ENCODE assay signal across 9 cellular contexts in the genomic region with DNA sequence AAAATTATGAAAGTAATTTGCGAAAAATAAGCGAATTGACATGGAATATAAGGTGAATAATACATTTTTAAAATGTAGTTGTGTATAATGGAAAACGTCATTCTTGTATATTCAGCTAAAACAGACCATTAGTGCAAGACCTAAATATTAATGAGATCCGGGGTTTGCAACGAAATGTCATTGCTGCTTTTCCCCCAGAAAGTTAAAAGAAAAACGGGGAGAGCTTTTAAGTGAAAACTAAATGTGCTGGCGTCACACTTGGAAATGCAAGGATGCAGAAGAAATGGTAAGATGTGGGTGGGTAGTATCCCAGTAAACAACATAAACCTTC. TPM values are rescaled to one million over a fixed set of nuclear protein-coding genes. Genes with fewer than 3 reads are reported as not detected.
DNase-seq lines count a peak whose midpoint lies in the region; ATAC-seq and TF ChIP-seq lines count a peak whose summit lies in the region.
"Had no signal": no experiment of that assay in that cellular context is flagged by ENCODE, and none has a peak within 500 bp of the region (broad histone marks: within the 10 kb centered on the region; RNA-seq: fewer than 3 reads in every experiment).

No MANE protein-coding gene starts in this region.

- H3K14ac ChIP-seq in H9 (ENCODE audit: insufficient read depth, low read length): no peak overlapping the region

- no peak overlapping the region for H3T11ph ChIP-seq in H9 (ENCODE audit: low read length)

- H3K4me2 ChIP-seq in H9 (ENCODE audit: insufficient read depth, insufficient read length, low read length): peak overlapping the region; percentile 90
- H3K4me2 ChIP-seq in skeletal muscle satellite cell (ENCODE audit: low read length): peak overlapping the region; percentile 90

- TF ChIP-seq CTCF in H9 (conservative IDR thresholded peaks at IDR 0.05): no peak
- TF ChIP-seq CTCF in WI38 (IDR thresholded peaks at IDR 0.05; ENCODE audit: low read depth, low read length): no peak
- no peak for TF ChIP-seq CTCF in glutamatergic neuron (IDR thresholded peaks at IDR 0.05; ENCODE audit: partially characterized antibody, unreplicated experiment)

- H3K4me1 ChIP-seq in H9 (ENCODE audit: insufficient read depth, low read length) (no peaks in the 10 kb centered on the region; the same call in 1 of the 2 replicates), skeletal muscle satellite cell (ENCODE audit: control insufficient read depth, insufficient read depth, low read length) (peaks cover 27% of the 10 kb centered on the region)

- H3K18ac ChIP-seq in H9 (ENCODE audit: insufficient read length, low read depth, low read length): no peak overlapping the region

- H3K36me3 ChIP-seq in skeletal muscle satellite cell (ENCODE audit: insufficient read depth, low read length): no peaks in the 10 kb centered on the region

- H2BK5ac ChIP-seq in H9 (ENCODE audit: insufficient read length, low read length): no peak overlapping the region

- no peak overlapping the region for H2BK15ac ChIP-seq in H9 (ENCODE audit: low read depth, low read length)

- ATAC-seq in HG02852 (IDR thresholded peaks at IDR 0.05; ENCODE audit: unreplicated experiment): no peak

- no peaks in the 10 kb centered on the region for H3K79me1 ChIP-seq in H9 (ENCODE audit: insufficient read depth, low read depth, low read length, poor library complexity, severe bottlenecking)

- no peak overlapping the region for H2BK120ac ChIP-seq in H9 (ENCODE audit: low read depth, low read length, poor library complexity, severe bottlenecking)

- H3K9me3 Mint-ChIP-seq in H9 (no peaks in the 10 kb centered on the region; a peak in 1 of 5 replicates), glutamatergic neuron (ENCODE audit: unreplicated experiment) (no peaks in the 10 kb centered on the region)

- no peak overlapping the region for H2BK20ac ChIP-seq in H9 (ENCODE audit: low read depth, low read length, poor library complexity, severe bottlenecking)

- H3K4me3 ChIP-seq in WI38 (ENCODE audit: low read depth, low read length): peak overlapping the region; percentile 85
- H3K4me3 ChIP-seq in skeletal muscle satellite cell (ENCODE audit: low read length): peak overlapping the region; percentile 93

- no peak overlapping the region for H2AK5ac ChIP-seq in H9 (ENCODE audit: insufficient read length, low read length)

- H3K4ac ChIP-seq in H9 (ENCODE audit: low read depth, low read length): no peak overlapping the region

- no peak overlapping the region for H4K8ac ChIP-seq in H9 (replicated peaks; ENCODE audit: insufficient read length, low read depth, low read length)

- H3K23me2 ChIP-seq in H9 (ENCODE audit: insufficient read length, low read depth, low read length, poor library complexity, severe bottlenecking): peaks cover 4% of the 10 kb centered on the region

- H3K9me3 ChIP-seq in H9 (ENCODE audit: control insufficient read depth, low read depth, low read length) (no peaks in the 10 kb centered on the region), skeletal muscle satellite cell (replicated peaks; ENCODE audit: low read length) (no peaks in the 10 kb centered on the region)
- H3K9me3 ChIP-seq: mucosa of descending colon had no signal

- H3K27me3 Mint-ChIP-seq in H9 (ENCODE audit: low read depth) (peaks cover 12% of the 10 kb centered on the region), glutamatergic neuron (ENCODE audit: unreplicated experiment) (no peaks in the 10 kb centered on the region)

- no peaks in the 10 kb centered on the region for H4K20me1 ChIP-seq in H9 (ENCODE audit: control insufficient read depth, insufficient read depth, insufficient read length)

- DNase-seq in H9: no peak
- no peak for DNase-seq in glutamatergic neuron
- DNase-seq in NCI-H82 treated with DMSO at 0.1 percent for 48 hours (lab: John Stamatoyannopoulos, UW; ENCODE audit: unreplicated experiment): no peak
- no peak for DNase-seq in NCI-H187 treated with DMSO at 0.1 percent for 48 hours (lab: John Stamatoyannopoulos, UW)
- no peak for DNase-seq in ecto neural progenitor cell (ENCODE audit: low spot score)

- H3K36me3 Mint-ChIP-seq in H9 (ENCODE audit: insufficient read depth in 1 of 3, low read depth in 3 of 3): no peaks in the 10 kb centered on the region
- no peaks in the 10 kb centered on the region for H3K36me3 Mint-ChIP-seq in glutamatergic neuron (ENCODE audit: unreplicated experiment)

- no peak overlapping the region for H2BK12ac ChIP-seq in H9 (ENCODE audit: insufficient read length, low read depth, low read length)

- H4K91ac ChIP-seq in H9 (ENCODE audit: insufficient read length, low read depth, low read length): no peak overlapping the region

- H3K27ac Mint-ChIP-seq in H9: no peak overlapping the region
- H3K27ac Mint-ChIP-seq in glutamatergic neuron (ENCODE audit: unreplicated experiment): peak overlapping the region; percentile 13

- H3K27me3 ChIP-seq in H9 (ENCODE audit: insufficient read depth, low read length): no peaks in the 10 kb centered on the region; the same call in 1 of the 2 replicates
- peaks cover 5% of the 10 kb centered on the region for H3K27me3 ChIP-seq in skeletal muscle satellite cell (ENCODE audit: control insufficient read depth, insufficient read depth, low read length)

- peaks cover 11% of the 10 kb centered on the region; the same call in 1 of the 2 replicates for H3K79me2 ChIP-seq in H9 (ENCODE audit: insufficient read depth, low read length)

- H4K5ac ChIP-seq in H9 (ENCODE audit: insufficient read length, low read depth, low read length): no peak overlapping the region

- H3K4me3 Mint-ChIP-seq in H9: peak overlapping the region; percentile 89 to 94
- H3K4me3 Mint-ChIP-seq in glutamatergic neuron (ENCODE audit: unreplicated experiment): peak overlapping the region; percentile 94

- 100% methylated on average over 2 of the region's 7 CpGs for WGBS in H9 (ENCODE audit: extremely low coverage, insufficient read length, low lambda C conversion rate)

- H3K4me1 Mint-ChIP-seq in H9 (peaks cover 15 to 17% of the 10 kb centered on the region in 2 experiments), glutamatergic neuron (ENCODE audit: low read depth, unreplicated experiment) (peaks cover 5% of the 10 kb centered on the region)

- H3K9ac ChIP-seq in H9 (ENCODE audit: extremely low read depth, insufficient read length, low read length) (no peak overlapping the region), skeletal muscle satellite cell (ENCODE audit: low read depth, low read length) (peak overlapping the region; percentile 86)

- no peak overlapping the region for H3K27ac ChIP-seq in H9 (ENCODE audit: insufficient read length, low read depth, low read length)

- no peak overlapping the region for H3K23ac ChIP-seq in H9 (ENCODE audit: insufficient read length, low read depth, low read length)

- H2AFZ ChIP-seq in H9 (ENCODE audit: low read length): no peak overlapping the region

- H3K56ac ChIP-seq in H9 (ENCODE audit: insufficient read length, low read depth, low read length): no peak overlapping the region

RNA-seq across cellular contexts. Expression of gene SGO2, which starts 0.5 kb away (rescaled TPM):
- total RNA-seq in H9 (2021) (25.6 and 27.0 TPM in 2 replicates), glutamatergic neuron (ENCODE audit: unreplicated experiment) (6.6 TPM)
- total RNA-seq in skeletal muscle satellite cell (2012; rRNA removed): 10.4 and 13.1 TPM in 2 replicates

RNA-seq across cellular contexts. Expression of gene KCTD18, which starts 15.6 kb away (rescaled TPM):
- total RNA-seq in H9 (2021) (3.4 and 4.9 TPM in 2 replicates), glutamatergic neuron (ENCODE audit: unreplicated experiment) (4.7 TPM)
- 13.2 and 14.6 TPM in 2 replicates for total RNA-seq in skeletal muscle satellite cell (2012; rRNA removed)
